Comparison of ENCODE assay signal across 1 cellular context in genomic region chr1:193569696-193570269, GRCh38.
TF ChIP-seq lines count a peak whose summit lies in the region.

No MANE protein-coding gene starts in this region.

TF ChIP-seq in GM23338, 12 proteins besides CTCF, POLR2A, EP300 and RAD21 (continued from another document):
- no peak for TF ChIP-seq ZNF462 (CRISPR knock-in tag; IDR thresholded peaks at IDR 0.05)
- no peak for TF ChIP-seq ZNF331 (CRISPR knock-in tag; IDR thresholded peaks at IDR 0.05; ENCODE audit: low read depth)
